8 cellular contexts compared by ENCODE assay signal in genomic region chrX:53287493-53288138, GRCh38. TPM values are rescaled to one million over a fixed set of nuclear protein-coding genes. Genes with fewer than 3 reads are reported as not detected.
A peak's percentile ranks its signal among the peaks of the same experiment; 100 is the strongest.
DNase-seq lines count a peak whose midpoint lies in the region; ATAC-seq and TF ChIP-seq lines count a peak whose summit lies in the region.

No MANE protein-coding gene starts in this region.

- no peaks in the 10 kb centered on the region for H3K79me2 ChIP-seq in SU-DHL-6 (ENCODE audit: insufficient read depth, low read length)

- H3F3A ChIP-seq in SU-DHL-6 (ENCODE audit: insufficient read depth): no peaks in the 10 kb centered on the region

- H3K27me3 Mint-ChIP-seq in IgD-negative memory B cell: peaks cover 9% of the 10 kb centered on the region

- TF ChIP-seq CTCF in SU-DHL-6 (IDR thresholded peaks at IDR 0.05; ENCODE audit: insufficient read depth, low read length, poor library complexity, severe bottlenecking) (no peak), brain microvascular endothelial cell (IDR thresholded peaks at IDR 0.05; ENCODE audit: low read depth, low read length, missing control alignments) (no peak)

- H3K9me3 Mint-ChIP-seq in IgD-negative memory B cell: no peaks in the 10 kb centered on the region

- H3K27me3 ChIP-seq in SU-DHL-6 (ENCODE audit: low read length): no peaks in the 10 kb centered on the region
- no peaks in the 10 kb centered on the region for H3K27me3 ChIP-seq in brain microvascular endothelial cell (replicated peaks)
- no peaks in the 10 kb centered on the region for H3K27me3 ChIP-seq in layer of hippocampus (ENCODE audit: control insufficient read depth, insufficient read depth, low read length)

- H3K4me1 Mint-ChIP-seq in IgD-negative memory B cell: peaks cover 0 to 12% (median 9%) of the 10 kb centered on the region in 3 donors

- H3K9me3 ChIP-seq in SU-DHL-6 (ENCODE audit: insufficient read depth, low read length): no peaks in the 10 kb centered on the region

- no peaks in the 10 kb centered on the region for H3K9me2 ChIP-seq in SU-DHL-6 (replicated peaks; ENCODE audit: insufficient read depth, low read length)

- peak overlapping the region; percentile 24; the same call in 1 of the 2 replicates for H3K9ac ChIP-seq in SU-DHL-6 (ENCODE audit: low read length)

- H3K4me3 ChIP-seq in SU-DHL-6 (ENCODE audit: insufficient read depth, low read length, poor library complexity, severe bottlenecking): no peak overlapping the region
- H3K4me3 ChIP-seq in brain microvascular endothelial cell (ENCODE audit: low read depth, low read length): no peak overlapping the region

- H3K36me3 ChIP-seq in SU-DHL-6 (ENCODE audit: low read length) (no peaks in the 10 kb centered on the region), brain microvascular endothelial cell (replicated peaks) (no peaks in the 10 kb centered on the region)

- H3K27ac ChIP-seq in SU-DHL-6 (ENCODE audit: low read depth, low read length): no peak overlapping the region
- no peak overlapping the region for H3K27ac ChIP-seq in brain microvascular endothelial cell
- H3K27ac ChIP-seq in layer of hippocampus (ENCODE audit: low read depth, low read length): peak overlapping the region; percentile 62

- DNase-seq in C1 segment of cervical spinal cord (lab: John Stamatoyannopoulos, UW): peak in 10 of 14 donors; percentile 28 to 72 (median 53)
- peak; percentile 43 for DNase-seq in brain microvascular endothelial cell
- DNase-seq in stimulated activated CD8-positive, alpha-beta memory T cell treated with anti-CD3 and anti-CD28 coated beads, Interleukin-4, amount 100 ng/mL, for 24 hours (ENCODE audit: low read depth): peak; percentile 11
- no peak for DNase-seq in NCI-H526 treated with DMSO at 0.1 percent for 48 hours (lab: John Stamatoyannopoulos, UW)

- peak overlapping the region; percentile 72 for H2AFZ ChIP-seq in SU-DHL-6 (ENCODE audit: low read depth, low read length, severe bottlenecking)

- no peaks in the 10 kb centered on the region for H4K20me1 ChIP-seq in SU-DHL-6 (ENCODE audit: low read depth, low read length)

- H3K36me3 Mint-ChIP-seq in IgD-negative memory B cell: no peaks in the 10 kb centered on the region

- in situ Hi-C loops in brain microvascular endothelial cell (cut with HindIII; ENCODE audit: low pct_ligation_motif_present, low sequenced_read_pairs): no loop called here

- peak overlapping the region; percentile 27 for H3K4me2 ChIP-seq in SU-DHL-6 (ENCODE audit: low read depth, low read length, poor library complexity, severe bottlenecking)

- peak overlapping the region in 3 of 4 donors; percentile 51 to 92 (median 86) for H3K4me3 Mint-ChIP-seq in IgD-negative memory B cell

- peak overlapping the region in 1 of 3 donors; percentile 72 for H3K27ac Mint-ChIP-seq in IgD-negative memory B cell

- ATAC-seq in HG03520 (IDR thresholded peaks at IDR 0.05; ENCODE audit: unreplicated experiment): no peak

RNA-seq across cellular contexts. Expression of gene IQSEC2, which starts 6.2 kb away (rescaled TPM):
- not detected for polyA plus RNA-seq in IgD-negative memory B cell
